1 cellular context compared by ENCODE assay signal in genomic region chr17:72900542-72900941, GRCh38.
TF ChIP-seq lines count a peak whose summit lies in the region.

No MANE protein-coding gene starts in this region.

TF ChIP-seq in WTC11, 78 proteins besides CTCF, POLR2A, EP300 and RAD21 (continued from another document):
- TF ChIP-seq CDX4 (CRISPR knock-in tag; IDR thresholded peaks at IDR 0.05; ENCODE audit: borderline replicate concordance) = no peak
- TF ChIP-seq, protein P1, sequence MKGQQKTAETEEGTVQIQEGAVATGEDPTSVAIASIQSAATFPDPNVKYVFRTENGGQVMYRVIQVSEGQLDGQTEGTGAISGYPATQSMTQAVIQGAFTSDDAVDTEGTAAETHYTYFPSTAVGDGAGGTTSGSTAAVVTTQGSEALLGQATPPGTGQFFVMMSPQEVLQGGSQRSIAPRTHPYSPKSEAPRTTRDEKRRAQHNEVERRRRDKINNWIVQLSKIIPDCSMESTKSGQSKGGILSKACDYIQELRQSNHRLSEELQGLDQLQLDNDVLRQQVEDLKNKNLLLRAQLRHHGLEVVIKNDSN (CRISPR knock-in tag; IDR thresholded peaks at IDR 0.05) = no peak
- no peak for TF ChIP-seq ZNF232 (CRISPR knock-in tag; IDR thresholded peaks at IDR 0.05)
- TF ChIP-seq STAT6 (CRISPR knock-in tag; conservative IDR thresholded peaks at IDR 0.05; ENCODE audit: low read depth) = no peak
- no peak for TF ChIP-seq ATF1 (CRISPR knock-in tag; IDR thresholded peaks at IDR 0.05)
